ENCODE assay signal across 8 cellular contexts in the genomic region with DNA sequence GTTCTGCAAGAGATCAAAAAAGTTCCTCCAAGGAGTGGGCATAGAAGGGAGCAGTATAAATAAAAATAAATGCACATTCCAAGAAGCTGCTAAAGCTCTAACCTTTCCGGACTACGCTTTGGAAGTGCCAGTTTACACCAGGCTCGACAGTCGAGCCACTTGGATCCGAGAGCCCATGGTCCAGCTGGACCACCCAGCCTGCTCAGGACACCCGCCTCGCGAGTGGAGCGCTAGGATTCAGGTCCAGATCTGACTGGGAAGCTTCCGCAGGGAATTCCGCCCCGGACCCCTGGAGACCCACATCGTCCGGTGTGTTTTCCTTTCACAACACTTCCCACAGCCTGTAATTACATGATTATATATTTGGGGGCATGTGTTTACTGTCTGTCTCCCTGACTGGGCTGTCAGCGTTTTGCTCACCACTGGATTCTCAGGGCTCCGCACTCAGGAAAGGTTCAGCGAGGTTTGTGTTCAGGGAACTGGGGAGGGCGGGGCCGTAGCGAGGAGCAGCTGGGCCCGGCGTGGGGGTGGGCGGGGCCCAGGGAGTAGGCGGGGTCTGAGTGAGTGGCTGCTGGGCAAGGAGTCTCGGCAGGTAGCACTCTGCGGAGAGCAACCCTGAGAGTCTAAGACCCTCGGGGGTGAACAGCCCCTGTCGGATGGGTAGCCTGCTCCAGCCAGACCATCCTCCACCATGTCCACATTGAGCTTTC. TPM values are rescaled to one million over a fixed set of nuclear protein-coding genes. Genes with fewer than 3 reads are reported as not detected.
DNase-seq lines count a peak whose midpoint lies in the region; ATAC-seq and TF ChIP-seq lines count a peak whose summit lies in the region.

No MANE protein-coding gene starts in this region.

- DNase-seq in SJCRH30 (peak; percentile 77 to 80), cardiac septum (ENCODE audit: low spot score) (peak; percentile 78), prostate gland (ENCODE audit: low spot score) (peak; percentile 60), type B pancreatic cell (ENCODE audit: extremely low spot score, unreplicated experiment) (peak; percentile 82)
- peak; percentile 79 for DNase-seq in activated naive CD4-positive, alpha-beta T cell treated with anti-CD3 and anti-CD28 coated beads, Interleukin-2, amount 50 U/mL, for 16 hours

- H3K27ac ChIP-seq in SJCRH30 = no peak overlapping the region
- no peak overlapping the region for H3K27ac ChIP-seq in prostate gland

- H3K4me1 Mint-ChIP-seq in type B pancreatic cell (ENCODE audit: unreplicated experiment) = peaks cover 18% of the 10 kb centered on the region

- H3K4me3 Mint-ChIP-seq in type B pancreatic cell = peak overlapping the region; percentile 81

- H3K4me1 ChIP-seq in SJCRH30 (no peaks in the 10 kb centered on the region), prostate gland (replicated peaks) (no peaks in the 10 kb centered on the region)

- H3K27me3 ChIP-seq in SJCRH30 (no peaks in the 10 kb centered on the region), prostate gland (replicated peaks; ENCODE audit: insufficient read depth) (no peaks in the 10 kb centered on the region)

- 5% methylated on average over 28 of the region's 28 CpGs for WGBS in prostate gland

- no peaks in the 10 kb centered on the region for H3K9me3 ChIP-seq in SJCRH30 (replicated peaks)
- H3K9me3 ChIP-seq in prostate gland = no peaks in the 10 kb centered on the region

- H3K27ac Mint-ChIP-seq in type B pancreatic cell = peak overlapping the region; percentile 26

- H3K9me3 Mint-ChIP-seq in type B pancreatic cell = peaks cover 5% of the 10 kb centered on the region

- peak overlapping the region; percentile 57 for H3K4me3 ChIP-seq in SJCRH30
- H3K4me3 ChIP-seq in prostate gland = peak overlapping the region; percentile 0 to 11

- H3K36me3 Mint-ChIP-seq in type B pancreatic cell = no peaks in the 10 kb centered on the region

- ATAC-seq in GM18867 (IDR thresholded peaks at IDR 0.05; ENCODE audit: unreplicated experiment) = peak; percentile 90
- ATAC-seq in HG03135 (IDR thresholded peaks at IDR 0.05; ENCODE audit: unreplicated experiment) = peak; percentile 71
- no peak for ATAC-seq in GM21737 (IDR thresholded peaks at IDR 0.05; ENCODE audit: unreplicated experiment)

- no peaks in the 10 kb centered on the region for H3K36me3 ChIP-seq in SJCRH30
- H3K36me3 ChIP-seq in prostate gland = no peaks in the 10 kb centered on the region

- peaks cover 39% of the 10 kb centered on the region for H3K27me3 Mint-ChIP-seq in type B pancreatic cell

- TF ChIP-seq CTCF in prostate gland (IDR thresholded peaks at IDR 0.05) (no peak), type B pancreatic cell (conservative IDR thresholded peaks at IDR 0.05) (no peak)

- TF ChIP-seq POLR2A in prostate gland (IDR thresholded peaks at IDR 0.05) = no peak

- intact Hi-C loops in cardiac septum (cut with DNase I) (no loop called here), prostate gland (cut with DNase I) (no loop called here)

RNA-seq across cellular contexts. Expression of a gene that starts 52.3 kb away (rescaled TPM):
- total RNA-seq in SJCRH30 (2014; rRNA removed; shearing (Covaris generic)) = 39.2 and 41.1 TPM in 2 replicates
- total RNA-seq in cardiac septum (44.8 TPM), prostate gland (10 to 100 TPM; 41.7 to 44.4 TPM), type B pancreatic cell (ENCODE audit: low replicate concordance) (48.9 and 55.5 TPM in 2 replicates)
